In the genomic region with DNA sequence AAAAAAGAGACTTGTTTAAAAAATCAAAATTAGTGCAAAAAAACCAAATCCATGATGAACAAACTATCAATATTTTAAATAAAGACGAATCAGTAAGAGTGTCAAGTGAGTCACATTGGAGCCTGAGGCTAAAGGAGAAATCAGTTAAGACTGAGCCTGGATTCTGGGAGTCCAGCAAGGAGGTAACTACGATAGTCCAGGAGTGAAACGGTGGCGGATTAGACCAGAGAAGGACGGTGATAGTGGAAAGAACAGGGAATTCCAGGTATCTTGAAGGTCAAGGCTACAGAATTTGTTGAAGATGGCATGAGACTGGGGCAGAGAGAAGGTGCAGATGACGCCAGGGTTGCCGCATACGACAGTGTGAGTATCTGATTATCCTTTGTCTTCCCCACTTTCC, we compare ENCODE assay signal across 12 cellular contexts. TPM values are rescaled to one million over a fixed set of nuclear protein-coding genes. Genes with fewer than 3 reads are reported as not detected.
DNase-seq lines count a peak whose midpoint lies in the region; ATAC-seq, FAIRE-seq and TF ChIP-seq lines count a peak whose summit lies in the region.
"Had no signal": no experiment of that assay in that cellular context is flagged by ENCODE, and none has a peak within 500 bp of the region (broad histone marks: within the 10 kb centered on the region; RNA-seq: fewer than 3 reads in every experiment).

No MANE protein-coding gene starts in this region.

- H2AFZ ChIP-seq in OCI-LY3 (ENCODE audit: low read depth, low read length) = no peak overlapping the region
- peak overlapping the region; percentile 78 for H2AFZ ChIP-seq in K562 (ENCODE audit: low read depth, low read length)

- H3K27ac Mint-ChIP-seq in activated CD4-positive, alpha-beta T cell treated with anti-CD3 and anti-CD28 coated beads, Interleukin-2, amount 10 ng/mL, durations not matched to agents 24 days and 14 days = no peak overlapping the region
- H3K27ac Mint-ChIP-seq: activated CD8-positive, alpha-beta memory T cell treated with anti-CD3 and anti-CD28 coated beads, Interleukin-2, amount 10 ng/mL, durations not matched to agents 7 days and 5 days; effector memory CD8-positive, alpha-beta T cell; T-helper 1 cell treated with Interleukin-12 subunit alpha and Interleukin-12 subunit beta and Interleukin-4 antibody, amounts not matched to agents 30 μg/mL and 1 μg/mL, for 36 hours had no signal

- no TSS peak for BruUV-seq in K562 (replicated peaks; lab: Mats Ljungman, UMichigan)

- FAIRE-seq in K562 (lab: Jason Lieb, UNC) = no peak
- no peak for FAIRE-seq in urothelium cell line (lab: Jason Lieb, UNC)

- no peaks in the 10 kb centered on the region for H3K9me3 ChIP-seq in OCI-LY3 (ENCODE audit: insufficient read depth, low read length)
- no peaks in the 10 kb centered on the region for H3K9me3 ChIP-seq in K562 (replicated peaks; ENCODE audit: control insufficient read depth, insufficient read depth, low read depth, low read length)
- H3K9me3 ChIP-seq: neutrophil had no signal

- CTCF ChIA-PET in K562 (lab: Yijun Ruan, JAX; ENCODE audit: low intra/inter-chr PET ratio) = interaction anchor here (0.8 to 2.3 kb wide), 3 partner anchors 20 to 112 kb away, joined by 3 to 14 read pairs (median 4); no protein-coding TSS in a partner anchor

- no peaks in the 10 kb centered on the region for H3K79me1 ChIP-seq in mesendoderm (ENCODE audit: low read length)

- no peak overlapping the region for H3K4me3 Mint-ChIP-seq in activated CD4-positive, alpha-beta T cell treated with anti-CD3 and anti-CD28 coated beads, Interleukin-2, amount 10 ng/mL, durations not matched to agents 24 days and 14 days
- H3K4me3 Mint-ChIP-seq: activated CD8-positive, alpha-beta memory T cell treated with anti-CD3 and anti-CD28 coated beads, Interleukin-2, amount 10 ng/mL, durations not matched to agents 7 days and 5 days; T-helper 1 cell treated with Interleukin-12 subunit alpha and Interleukin-12 subunit beta and Interleukin-4 antibody, amounts not matched to agents 30 μg/mL and 1 μg/mL, for 36 hours had no signal

- POLR2A ChIA-PET in K562 (lab: Yijun Ruan, JAX) = interaction anchor here (0.6 to 1.2 kb wide), 8 partner anchors 9 to 407 kb away, joined by 3 to 5 read pairs (median 3); partner anchors contain the start of gene ZC3H4

- H4K20me1 ChIP-seq in OCI-LY3 (ENCODE audit: insufficient read depth, low read length) (no peaks in the 10 kb centered on the region), K562 (replicated peaks; ENCODE audit: control insufficient read depth, insufficient read depth, low read length) (no peaks in the 10 kb centered on the region)

- H3K9me3 Mint-ChIP-seq in activated CD4-positive, alpha-beta T cell treated with anti-CD3 and anti-CD28 coated beads, Interleukin-2, amount 10 ng/mL, durations not matched to agents 24 days and 14 days = no peaks in the 10 kb centered on the region
- H3K9me3 Mint-ChIP-seq: effector memory CD8-positive, alpha-beta T cell; T-helper 1 cell treated with Interleukin-12 subunit alpha and Interleukin-12 subunit beta and Interleukin-4 antibody, amounts not matched to agents 30 μg/mL and 1 μg/mL, for 36 hours had no signal

- H3K56ac ChIP-seq in mesendoderm (ENCODE audit: low read length) = no peak overlapping the region

- no peak; the same call in 2 of the 3 replicates for ATAC-seq in K562

- 11% methylated on average over 8 of the region's 8 CpGs for WGBS in K562 (ENCODE audit: insufficient coverage, low coverage, missing lambda C conversion rate)
- WGBS in mesendoderm (ENCODE audit: extremely low coverage, insufficient coverage, low lambda C conversion rate) = no CpG with 5 or more reads among the region's 8 CpGs

- TF ChIP-seq EP300 in K562 (IDR thresholded peaks at IDR 0.05; ENCODE audit: low read length) = no peak

- H4K5ac ChIP-seq in mesendoderm (ENCODE audit: low read length) = no peak overlapping the region

- no peaks in the 10 kb centered on the region for H3K36me3 ChIP-seq in OCI-LY3 (replicated peaks; ENCODE audit: low read depth, low read length)
- H3K36me3 ChIP-seq in K562 (ENCODE audit: control insufficient read depth, insufficient read depth, low read length) = no peaks in the 10 kb centered on the region
- no peaks in the 10 kb centered on the region for H3K36me3 ChIP-seq in mesendoderm (ENCODE audit: control insufficient read depth, insufficient read depth, low read length)
- H3K36me3 ChIP-seq: neutrophil had no signal

- H3K4me2 ChIP-seq in OCI-LY3 (ENCODE audit: low read length) = peak overlapping the region; percentile 79
- H3K4me2 ChIP-seq in K562 (ENCODE audit: insufficient read depth, low read length) = peak overlapping the region; percentile 53
- H3K4me2 ChIP-seq in mesendoderm (ENCODE audit: low read length) = no peak overlapping the region

- intact Hi-C loops in K562 (cut with micrococcal nuclease) = loop anchor here (1.0 to 10.0 kb wide), 4 partner anchors 20 to 230 kb away; no protein-coding TSS in a partner anchor
- intact Hi-C loops in activated CD4-positive, alpha-beta T cell treated with anti-CD3 and anti-CD28 coated beads, Interleukin-2, amount 10 ng/mL, durations not matched to agents 24 days and 14 days (cut with micrococcal nuclease) = loop anchor here (1.0 to 5.0 kb wide), 3 partner anchors 23 to 235 kb away; no protein-coding TSS in a partner anchor

- peaks cover 20% of the 10 kb centered on the region for H3K27me3 Mint-ChIP-seq in activated CD4-positive, alpha-beta T cell treated with anti-CD3 and anti-CD28 coated beads, Interleukin-2, amount 10 ng/mL, durations not matched to agents 24 days and 14 days

- DNase-seq in ELR (ENCODE audit: low read depth) = peak; percentile 46
- DNase-seq in K562 (ENCODE audit: extremely low read depth in 1 of 4, low spot score in 3 of 4) = no peak
- no peak for DNase-seq in mesendoderm
- no peak for DNase-seq in urothelium cell line (ENCODE audit: low spot score)
- no peak for DNase-seq in A172 (ENCODE audit: low spot score)
- DNase-seq in 8988T = no peak
- no peak for DNase-seq in activated CD4-positive, alpha-beta T cell treated with anti-CD3 and anti-CD28 coated beads, Interleukin-2, amount 10 ng/mL, durations not matched to agents 24 days and 14 days

- in situ Hi-C loops in K562 (cut with MboI) = no loop called here

- H3K79me2 ChIP-seq in OCI-LY3 (ENCODE audit: low read length) (no peaks in the 10 kb centered on the region), K562 (ENCODE audit: control insufficient read depth, insufficient read depth, low read length) (no peaks in the 10 kb centered on the region), mesendoderm (ENCODE audit: control insufficient read depth, insufficient read depth, low read length) (no peaks in the 10 kb centered on the region)

- H3K4ac ChIP-seq in mesendoderm (ENCODE audit: low read depth, low read length) = no peak overlapping the region

- H3K4me1 Mint-ChIP-seq in activated CD4-positive, alpha-beta T cell treated with anti-CD3 and anti-CD28 coated beads, Interleukin-2, amount 10 ng/mL, durations not matched to agents 24 days and 14 days = peaks cover 9% of the 10 kb centered on the region

- no peak for TF ChIP-seq RAD21 in K562 (CRISPR knock-in tag; conservative IDR thresholded peaks at IDR 0.05 in 1 of 2, IDR thresholded peaks at IDR 0.05 in 1 of 2)

- no peak for TF ChIP-seq POLR2A in K562 (conservative IDR thresholded peaks at IDR 0.05)

- no peak for TF ChIP-seq CTCF in OCI-LY3 (IDR thresholded peaks at IDR 0.05; ENCODE audit: low read depth, low read length)
- no peak for TF ChIP-seq CTCF in K562 (IDR thresholded peaks at IDR 0.05 in 2 of 3, conservative IDR thresholded peaks at IDR 0.05 in 1 of 3; ENCODE audit: insufficient read depth in 2 of 3, low read depth in 1 of 3, low read length in 3 of 3)

- H4K8ac ChIP-seq in mesendoderm (ENCODE audit: low read depth, low read length) = no peak overlapping the region

- H2AK5ac ChIP-seq in mesendoderm (ENCODE audit: low read length) = no peak overlapping the region

- no peaks in the 10 kb centered on the region for H3K36me3 Mint-ChIP-seq in activated CD4-positive, alpha-beta T cell treated with anti-CD3 and anti-CD28 coated beads, Interleukin-2, amount 10 ng/mL, durations not matched to agents 24 days and 14 days (ENCODE audit: low read depth)
- H3K36me3 Mint-ChIP-seq: activated CD8-positive, alpha-beta memory T cell treated with anti-CD3 and anti-CD28 coated beads, Interleukin-2, amount 10 ng/mL, durations not matched to agents 7 days and 5 days had no signal

- no peaks in the 10 kb centered on the region for H3K9me1 ChIP-seq in K562 (ENCODE audit: control insufficient read depth, insufficient read depth, low read length)

- H3K27me3 ChIP-seq in OCI-LY3 (ENCODE audit: low read depth, low read length) (no peaks in the 10 kb centered on the region), K562 (ENCODE audit: control insufficient read depth in 2 of 2, insufficient read depth in 2 of 2, low read length in 2 of 2) (no peaks in the 10 kb centered on the region), mesendoderm (ENCODE audit: insufficient read depth, low read length, poor library complexity) (no peaks in the 10 kb centered on the region)

- no peak overlapping the region for H3K27ac ChIP-seq in OCI-LY3 (ENCODE audit: low read length)
- H3K27ac ChIP-seq in K562 (ENCODE audit: extremely low read depth, low read depth, low read length) = no peak overlapping the region
- H3K27ac ChIP-seq in mesendoderm (ENCODE audit: low read depth, low read length) = no peak overlapping the region
- H3K27ac ChIP-seq: neutrophil had no signal

- H2BK15ac ChIP-seq in mesendoderm (replicated peaks; ENCODE audit: low read depth) = no peak overlapping the region

- H3K23ac ChIP-seq in mesendoderm (ENCODE audit: low read length) = no peak overlapping the region

- H2BK120ac ChIP-seq in mesendoderm (ENCODE audit: low read depth, low read length) = no peak overlapping the region

- no peak overlapping the region for H3K9ac ChIP-seq in OCI-LY3 (ENCODE audit: low read length)
- H3K9ac ChIP-seq in K562 (ENCODE audit: insufficient read depth in 1 of 2, low read depth in 2 of 2, low read length in 2 of 2) = peak overlapping the region in 1 of 2 experiments; percentile 80; a peak in 2 of 4 replicates
- H3K9ac ChIP-seq in mesendoderm (ENCODE audit: low read length) = peak overlapping the region; percentile 22

- H3K4me1 ChIP-seq in OCI-LY3 (ENCODE audit: low read length) = peaks cover 3% of the 10 kb centered on the region; the same call in 1 of the 2 replicates
- H3K4me1 ChIP-seq in K562 (replicated peaks in 1 of 2; ENCODE audit: control insufficient read depth in 2 of 2, insufficient read depth in 2 of 2, low read length in 2 of 2) = peaks cover 3 to 11% of the 10 kb centered on the region in 2 experiments; a peak in 3 of 5 replicates
- no peaks in the 10 kb centered on the region for H3K4me1 ChIP-seq in mesendoderm (ENCODE audit: control insufficient read depth, low read depth, low read length)

- no peak overlapping the region for H3K18ac ChIP-seq in mesendoderm (ENCODE audit: low read length)

- H3K4me3 ChIP-seq in OCI-LY3 (ENCODE audit: low read length) (no peak overlapping the region), K562 (no peak overlapping the region), mesendoderm (ENCODE audit: low read length) (no peak overlapping the region)

- no peak overlapping the region for H2BK5ac ChIP-seq in mesendoderm (ENCODE audit: low read length)

RNA-seq across cellular contexts. Expression of gene NPAS1, which starts 7.0 kb away (rescaled TPM):
- total RNA-seq in K562 (2011; cell fraction: chromatin; rRNA removed; ENCODE audit: low replicate concordance) = 1.2 and 8.1 TPM in 2 replicates
- total RNA-seq in K562 (2011; cell fraction: nucleolus; rRNA removed) = 4.9 and 6.5 TPM in 2 replicates
- 2.3 and 3.4 TPM in 2 replicates for total RNA-seq in K562 (2011; cell fraction: nucleoplasm; rRNA removed)
- 1.2 and 2.0 TPM in 2 replicates for total RNA-seq in K562 (2014; rRNA removed)
- total RNA-seq in K562 (2014; rRNA removed; fragmentation: Illumina TruSeq; extraction: Trizol) = 0.13 and 0.58 TPM in 2 replicates
- total RNA-seq in K562 (2015; rRNA removed; fragmentation: Illumina TruSeq; extraction: Trizol) = 2.5 and 2.9 TPM in 2 replicates
- 5.2 and 5.3 TPM in 2 replicates for total RNA-seq in K562 (2021)
- 1.6 and 2.4 TPM in 2 replicates for polyA plus RNA-seq in K562 (2011; rRNA removed)
- 3.2 and 9.4 TPM in 2 replicates for polyA plus RNA-seq in K562 (2011; cell fraction: cytosol; rRNA removed)
- 6.0 and 12.1 TPM in 2 replicates for polyA plus RNA-seq in K562 (2011; cell fraction: nucleus; rRNA removed)
- polyA plus RNA-seq in K562 (2012) = 6.3 and 16.7 TPM in 2 replicates
- 1.2 and 3.2 TPM in 2 replicates for polyA plus RNA-seq in K562 (2014; fragmentation: Illumina TruSeq; extraction: Trizol)
- polyA plus RNA-seq in K562 (2014; fragmentation: Nextera tagmentation; extraction: Ambion mirVana) = not detected
- 3.0 and 4.6 TPM in 2 replicates for polyA plus RNA-seq in K562 (2014; rRNA removed)
- polyA minus RNA-seq in K562 (2011; rRNA and poly(A)+ RNA removed) = 0.39 and 0.77 TPM in 2 replicates
- 2.5 and 3.5 TPM in 2 replicates for polyA minus RNA-seq in K562 (2011; cell fraction: cytosol; rRNA and poly(A)+ RNA removed)
- polyA minus RNA-seq in K562 (2011; cell fraction: nucleus; rRNA and poly(A)+ RNA removed) = 2.0 and 2.9 TPM in 2 replicates
- polyA plus RNA-seq in mesendoderm (2013, experiment 1 of 2) = 2.4 TPM
- polyA plus RNA-seq in mesendoderm (2013, experiment 2 of 2) = 2.5 TPM
- total RNA-seq in A172 (2014; rRNA removed; shearing (Covaris generic)) = 0.22 TPM in 1 of 2 replicates, not detected in the other
- 0.21 and 0.47 TPM in 2 replicates for total RNA-seq in activated CD4-positive, alpha-beta T cell treated with anti-CD3 and anti-CD28 coated beads, Interleukin-2, amount 10 ng/mL, durations not matched to agents 24 days and 14 days

RNA-seq across cellular contexts. Expression of gene TMEM160, which starts 35.8 kb away (rescaled TPM):
- 1.5 and 6.1 TPM in 2 replicates for total RNA-seq in K562 (2011; cell fraction: chromatin; rRNA removed; ENCODE audit: low replicate concordance)
- total RNA-seq in K562 (2011; cell fraction: nucleolus; rRNA removed) = 30.7 and 31.5 TPM in 2 replicates
- total RNA-seq in K562 (2011; cell fraction: nucleoplasm; rRNA removed) = 10.5 and 11.2 TPM in 2 replicates
- total RNA-seq in K562 (2014; rRNA removed) = 95.2 and 166 TPM in 2 replicates
- total RNA-seq in K562 (2014; rRNA removed; fragmentation: Illumina TruSeq; extraction: Trizol) = 0.64 and 2.4 TPM in 2 replicates
- 2.4 and 4.4 TPM in 2 replicates for total RNA-seq in K562 (2015; rRNA removed; fragmentation: Illumina TruSeq; extraction: Trizol)
- 77.6 and 79.5 TPM in 2 replicates for total RNA-seq in K562 (2021)
- polyA plus RNA-seq in K562 (2011; rRNA removed) = 8.7 and 14.0 TPM in 2 replicates
- polyA plus RNA-seq in K562 (2011; cell fraction: cytosol; rRNA removed) = 44.0 and 160 TPM in 2 replicates
- 12.9 and 22.9 TPM in 2 replicates for polyA plus RNA-seq in K562 (2011; cell fraction: nucleus; rRNA removed)
- polyA plus RNA-seq in K562 (2012) = 30.2 and 35.3 TPM in 2 replicates
- polyA plus RNA-seq in K562 (2014; fragmentation: Illumina TruSeq; extraction: Trizol) = 1.4 TPM in 1 of 2 replicates, not detected in the other
- under 1 TPM; 0.10 to 0.25 TPM for polyA plus RNA-seq in K562 (2014; fragmentation: Nextera tagmentation; extraction: Ambion mirVana)
- polyA plus RNA-seq in K562 (2014; rRNA removed) = 85.9 and 90.7 TPM in 2 replicates
- 0.69 and 0.74 TPM in 2 replicates for polyA minus RNA-seq in K562 (2011; rRNA and poly(A)+ RNA removed)
- polyA minus RNA-seq in K562 (2011; cell fraction: cytosol; rRNA and poly(A)+ RNA removed) = 9.9 and 19.5 TPM in 2 replicates
- 7.0 and 7.9 TPM in 2 replicates for polyA minus RNA-seq in K562 (2011; cell fraction: nucleus; rRNA and poly(A)+ RNA removed)
- 40.2 TPM for polyA plus RNA-seq in mesendoderm (2013, experiment 1 of 2)
- 43.4 TPM for polyA plus RNA-seq in mesendoderm (2013, experiment 2 of 2)
- total RNA-seq in A172 (2014; rRNA removed; shearing (Covaris generic)) = 36.3 and 45.9 TPM in 2 replicates
- 53.6 and 56.7 TPM in 2 replicates for total RNA-seq in activated CD4-positive, alpha-beta T cell treated with anti-CD3 and anti-CD28 coated beads, Interleukin-2, amount 10 ng/mL, durations not matched to agents 24 days and 14 days
